12 cellular contexts compared by ENCODE assay signal in genomic region chr7:111324228-111324627, GRCh38.
DNase-seq lines count a peak whose midpoint lies in the region; ATAC-seq lines count a peak whose summit lies in the region.
"Had no signal": no experiment of that assay in that cellular context is flagged by ENCODE, and none has a peak within 500 bp of the region (broad histone marks: within the 10 kb centered on the region; RNA-seq: fewer than 3 reads in every experiment).

No MANE protein-coding gene starts in this region.

- DNase-seq in SIG-M5 treated with dmso at 0.1 percent for 504 hours (lab: John Stamatoyannopoulos, UW; ENCODE audit: unreplicated experiment) = peak; percentile 49
- DNase-seq in SIG-M5 (lab: John Stamatoyannopoulos, UW) = no peak
- DNase-seq in Kasumi-1 (lab: John Stamatoyannopoulos, UW) = peak; percentile 48 to 64
- DNase-seq in activated CD4-positive, alpha-beta T cell treated with anti-CD3 and anti-CD28 coated beads, Interleukin-2, amount 50 U/mL, for 48 hours = no peak
- no peak for DNase-seq in NCI-H2171 treated with DMSO at 0.1 percent for 48 hours (lab: John Stamatoyannopoulos, UW)
- no peak for DNase-seq in mucosa of gallbladder (ENCODE audit: low spot score)
- no peak for DNase-seq in HuH-7 (ENCODE audit: low spot score)
- DNase-seq: activated naive CD8-positive, alpha-beta T cell treated with anti-CD3 and anti-CD28 coated beads for 36 hours; DMS 273 treated with DMSO at 0.1 percent for 48 hours; NCI-H524 had no signal

- peak; percentile 56 for ATAC-seq in HG02852 (IDR thresholded peaks at IDR 0.05; ENCODE audit: unreplicated experiment)
- ATAC-seq: natural killer cell treated with Interleukin-12 subunit alpha and Interleukin-12 subunit beta and Interleukin-15 and Interleukin-18, amount 100 ng/mL, for 72 hours had no signal

Comparison
In these comparisons a context has a peak if more than half of its experiments do, and no peak if none do; other contexts are left out.
1. DNase-seq: peak in SIG-M5 treated with dmso at 0.1 percent for 504 hours (single experiment) and Kasumi-1 (2 of 2); none in SIG-M5 (single experiment), activated CD4-positive, alpha-beta T cell treated with anti-CD3 and anti-CD28 coated beads, Interleukin-2, amount 50 U/mL, for 48 hours (0 of 2), NCI-H2171 treated with DMSO at 0.1 percent for 48 hours (single experiment), mucosa of gallbladder (single experiment) and HuH-7 (single experiment).